22 cellular contexts compared by ENCODE assay signal in the genomic region with DNA sequence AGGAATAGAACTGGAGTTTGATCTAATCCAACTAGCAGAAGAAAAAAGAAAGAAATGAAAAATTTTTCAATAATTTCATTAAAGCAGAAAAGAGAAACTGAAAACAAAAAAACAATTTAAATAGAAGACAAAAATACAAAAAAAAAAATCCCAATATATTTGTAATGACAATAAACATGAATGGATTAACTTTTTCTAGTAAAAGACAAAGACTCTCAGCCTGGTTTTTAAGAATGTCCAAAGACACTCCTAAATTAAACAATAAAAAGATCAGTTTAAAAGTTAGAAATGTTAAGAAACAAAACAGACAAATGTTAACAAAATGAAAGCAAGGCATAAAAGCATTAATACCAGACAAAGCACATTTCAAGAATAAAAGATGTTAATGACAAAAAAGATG. TPM values are rescaled to one million over a fixed set of nuclear protein-coding genes. Genes with fewer than 3 reads are reported as not detected.
DNase-seq lines count a peak whose midpoint lies in the region; ATAC-seq and TF ChIP-seq lines count a peak whose summit lies in the region.
"Had no signal": no experiment of that assay in that cellular context is flagged by ENCODE, and none has a peak within 500 bp of the region (broad histone marks: within the 10 kb centered on the region; RNA-seq: fewer than 3 reads in every experiment).

No MANE protein-coding gene starts in this region.

- intact Hi-C loops in left ventricle myocardium superior (cut with micrococcal nuclease), result no loop called here

- ATAC-seq in left ventricle myocardium superior, result no peak
- ATAC-seq: GM23338, Panc1 had no signal

- POLR2A ChIA-PET in HEK293 (lab: Yijun Ruan, JAX), result no interaction called here

- no peak overlapping the region for H3K27ac ChIP-seq in HEK293 (ENCODE audit: extremely low read depth, low read depth, low read length)
- peak overlapping the region; percentile 38; the same call in 1 of the 2 replicates for H3K27ac ChIP-seq in VCaP
- H3K27ac ChIP-seq in epithelial cell of prostate, result peak overlapping the region; percentile 30
- no peak overlapping the region for H3K27ac ChIP-seq in H9 (ENCODE audit: insufficient read length, low read depth, low read length)

- no peaks in the 10 kb centered on the region for H3K36me3 ChIP-seq in HEK293 (ENCODE audit: control insufficient read depth in 2 of 2, insufficient read depth in 1 of 2, low read length in 2 of 2)
- H3K36me3 ChIP-seq: BE2C, HAP-1 had no signal

- H2BK12ac ChIP-seq in H9 (ENCODE audit: insufficient read length, low read depth, low read length), result no peak overlapping the region

- no peaks in the 10 kb centered on the region for H3K79me1 ChIP-seq in H9 (ENCODE audit: insufficient read depth, low read depth, low read length, poor library complexity, severe bottlenecking)

- H3K9me3 ChIP-seq in HEK293 (ENCODE audit: control insufficient read depth, insufficient read depth, low read depth, low read length) (no peaks in the 10 kb centered on the region), H9 (ENCODE audit: control insufficient read depth, low read depth, low read length) (no peaks in the 10 kb centered on the region)
- H3K9me3 ChIP-seq: BE2C, HAP-1 had no signal

- H3T11ph ChIP-seq in H9 (ENCODE audit: low read length), result no peak overlapping the region

- no peaks in the 10 kb centered on the region for H3K27me3 ChIP-seq in H9 (ENCODE audit: insufficient read depth, low read length)
- H3K27me3 ChIP-seq: BE2C had no signal

- H3K4me1 Mint-ChIP-seq in H9, result peaks cover 0 to 5% of the 10 kb centered on the region in 2 experiments; a peak in 2 of 4 replicates
- H3K4me1 Mint-ChIP-seq: CD14-positive monocyte, GM23338 had no signal

- H4K5ac ChIP-seq in H9 (ENCODE audit: insufficient read length, low read depth, low read length), result no peak overlapping the region

- H3K18ac ChIP-seq in H9 (ENCODE audit: insufficient read length, low read depth, low read length), result no peak overlapping the region

- H3K4me3 ChIP-seq in HEK293 (ENCODE audit: low read depth, low read length), result no peak overlapping the region
- H3K4me3 ChIP-seq: GM23338, HAP-1 had no signal

- no peak overlapping the region for H2AFZ ChIP-seq in H9 (ENCODE audit: low read length)
- H2AFZ ChIP-seq: GM23338 had no signal

- no peak overlapping the region for H2BK120ac ChIP-seq in H9 (ENCODE audit: low read depth, low read length, poor library complexity, severe bottlenecking)

- no peak overlapping the region for H3K23ac ChIP-seq in H9 (ENCODE audit: insufficient read length, low read depth, low read length)

- CTCF ChIA-PET in HEK293 (lab: Yijun Ruan, JAX), result interaction anchor here (0.7 kb wide), 1 partner anchor 58 kb away, joined by 3 read pairs; no protein-coding TSS in a partner anchor

- H3K9ac ChIP-seq in H9 (ENCODE audit: extremely low read depth, insufficient read length, low read length), result no peak overlapping the region

- no peak overlapping the region for H3K4me3 Mint-ChIP-seq in H9
- H3K4me3 Mint-ChIP-seq: CD14-positive monocyte, GM23338 had no signal

- H3K4me1 ChIP-seq in HEK293 (ENCODE audit: control insufficient read depth, insufficient read depth, low read length) (no peaks in the 10 kb centered on the region), H9 (ENCODE audit: insufficient read depth, low read length) (0 out of 2 replicates have a peak, but pooled peaks cover 2% of the 10 kb centered on the region)
- H3K4me1 ChIP-seq: BE2C, HAP-1 had no signal

- no peaks in the 10 kb centered on the region for H4K20me1 ChIP-seq in H9 (ENCODE audit: control insufficient read depth, insufficient read depth, insufficient read length)

- no peak overlapping the region for H4K8ac ChIP-seq in H9 (replicated peaks; ENCODE audit: insufficient read length, low read depth, low read length)

- H3K14ac ChIP-seq in H9 (ENCODE audit: insufficient read depth, low read length), result no peak overlapping the region

- H3K56ac ChIP-seq in H9 (ENCODE audit: insufficient read length, low read depth, low read length), result no peak overlapping the region

- TF ChIP-seq CTCF in HEK293 (tag by site-specific recombination; IDR thresholded peaks at IDR 0.05) (no peak), VCaP (conservative IDR thresholded peaks at IDR 0.05) (no peak), H9 (conservative IDR thresholded peaks at IDR 0.05) (no peak)

- DNase-seq in epithelial cell of prostate (ENCODE audit: low read depth, low spot score) (no peak), left ventricle myocardium superior (no peak), NCI-H2029 treated with DMSO at 0.1 percent for 48 hours (lab: John Stamatoyannopoulos, UW) (no peak), NK-92 (lab: John Stamatoyannopoulos, UW; ENCODE audit: unreplicated experiment) (no peak), H9 (no peak)
- DNase-seq: ACHN, BE2C, Calu3, DMS79 treated with DMSO at 0.1 percent for 48 hours, KG1, MM.1S, NCI-H2029, NCI-H526 treated with DMSO at 0.1 percent for 48 hours, SIG-M5, SK-N-SH, SW 1271 had no signal

- no peaks in the 10 kb centered on the region for H3K79me2 ChIP-seq in H9 (ENCODE audit: insufficient read depth, low read length)

- no peak overlapping the region for H2AK5ac ChIP-seq in H9 (ENCODE audit: insufficient read length, low read length)

- no peaks in the 10 kb centered on the region for H3K23me2 ChIP-seq in H9 (ENCODE audit: insufficient read length, low read depth, low read length, poor library complexity, severe bottlenecking)

- no peak overlapping the region for H2BK5ac ChIP-seq in H9 (ENCODE audit: insufficient read length, low read length)

- peaks cover 2 to 16% (median 8%) of the 10 kb centered on the region in 3 experiments; a peak in 5 of 7 replicates for H3K36me3 Mint-ChIP-seq in H9 (ENCODE audit: insufficient read depth in 1 of 3, low read depth in 3 of 3)
- H3K36me3 Mint-ChIP-seq: CD14-positive monocyte had no signal

- H3K27me3 Mint-ChIP-seq in H9 (ENCODE audit: low read depth), result no peaks in the 10 kb centered on the region; the same call in 1 of the 2 replicates

- no peak overlapping the region for H4K91ac ChIP-seq in H9 (ENCODE audit: insufficient read length, low read depth, low read length)

- no peak overlapping the region for H2BK20ac ChIP-seq in H9 (ENCODE audit: low read depth, low read length, poor library complexity, severe bottlenecking)

- H3K4me2 ChIP-seq in H9 (ENCODE audit: insufficient read depth, insufficient read length, low read length), result no peak overlapping the region
- H3K4me2 ChIP-seq: GM23338, SK-N-SH had no signal

- no peak overlapping the region for H3K4ac ChIP-seq in H9 (ENCODE audit: low read depth, low read length)

- H3K9me3 Mint-ChIP-seq in H9, result peaks cover 19 to 23% of the 10 kb centered on the region in 2 experiments

- no peak overlapping the region for H2BK15ac ChIP-seq in H9 (ENCODE audit: low read depth, low read length)

- no peak overlapping the region for H3K27ac Mint-ChIP-seq in H9
- H3K27ac Mint-ChIP-seq: CD14-positive monocyte, GM23338 had no signal

TF ChIP-seq in HEK293, 187 proteins besides CTCF, POLR2A, EP300 and RAD21:
- TF ChIP-seq ZBTB8A (tag by site-specific recombination; IDR thresholded peaks at IDR 0.05), result no peak
- TF ChIP-seq ZNF610 (tag by site-specific recombination; IDR thresholded peaks at IDR 0.05; ENCODE audit: borderline replicate concordance), result no peak
- no peak for TF ChIP-seq HOXA7 (CRISPR knock-in tag; IDR thresholded peaks at IDR 0.05; ENCODE audit: borderline replicate concordance)
- peak; percentile 92 for TF ChIP-seq SETDB1 (IDR thresholded peaks at IDR 0.05; ENCODE audit: insufficient read length, low read length)
- TF ChIP-seq ZSCAN30 (tag by site-specific recombination; IDR thresholded peaks at IDR 0.05), result no peak
- TF ChIP-seq, protein P1, sequence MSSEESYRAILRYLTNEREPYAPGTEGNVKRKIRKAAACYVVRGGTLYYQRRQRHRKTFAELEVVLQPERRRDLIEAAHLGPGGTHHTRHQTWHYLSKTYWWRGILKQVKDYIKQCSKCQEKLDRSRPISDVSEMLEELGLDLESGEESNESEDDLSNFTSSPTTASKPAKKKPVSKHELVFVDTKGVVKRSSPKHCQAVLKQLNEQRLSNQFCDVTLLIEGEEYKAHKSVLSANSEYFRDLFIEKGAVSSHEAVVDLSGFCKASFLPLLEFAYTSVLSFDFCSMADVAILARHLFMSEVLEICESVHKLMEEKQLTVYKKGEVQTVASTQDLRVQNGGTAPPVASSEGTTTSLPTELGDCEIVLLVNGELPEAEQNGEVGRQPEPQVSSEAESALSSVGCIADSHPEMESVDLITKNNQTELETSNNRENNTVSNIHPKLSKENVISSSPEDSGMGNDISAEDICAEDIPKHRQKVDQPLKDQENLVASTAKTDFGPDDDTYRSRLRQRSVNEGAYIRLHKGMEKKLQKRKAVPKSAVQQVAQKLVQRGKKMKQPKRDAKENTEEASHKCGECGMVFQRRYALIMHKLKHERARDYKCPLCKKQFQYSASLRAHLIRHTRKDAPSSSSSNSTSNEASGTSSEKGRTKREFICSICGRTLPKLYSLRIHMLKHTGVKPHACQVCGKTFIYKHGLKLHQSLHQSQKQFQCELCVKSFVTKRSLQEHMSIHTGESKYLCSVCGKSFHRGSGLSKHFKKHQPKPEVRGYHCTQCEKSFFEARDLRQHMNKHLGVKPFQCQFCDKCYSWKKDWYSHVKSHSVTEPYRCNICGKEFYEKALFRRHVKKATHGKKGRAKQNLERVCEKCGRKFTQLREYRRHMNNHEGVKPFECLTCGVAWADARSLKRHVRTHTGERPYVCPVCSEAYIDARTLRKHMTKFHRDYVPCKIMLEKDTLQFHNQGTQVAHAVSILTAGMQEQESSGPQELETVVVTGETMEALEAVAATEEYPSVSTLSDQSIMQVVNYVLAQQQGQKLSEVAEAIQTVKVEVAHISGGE (tag by site-specific recombination; conservative IDR thresholded peaks at IDR 0.05; ENCODE audit: low read depth), result no peak

RNA-seq across cellular contexts. Expression of gene ME3, which starts 50.3 kb away (rescaled TPM):
- total RNA-seq in left ventricle myocardium superior, result 29.8 TPM
- total RNA-seq in H9 (2021), result 2.2 and 2.8 TPM in 2 replicates

Comparison
In these comparisons a context has a peak if more than half of its experiments do, and no peak if none do; other contexts are left out.
1. H3K27ac ChIP-seq: peak in VCaP (single experiment) and epithelial cell of prostate (single experiment); none in HEK293 (single experiment) and H9 (single experiment).